Comparison of ENCODE assay signal across 8 cellular contexts in genomic region chr1:55140546-55140983, GRCh38.
DNase-seq lines count a peak whose midpoint lies in the region; ATAC-seq and TF ChIP-seq lines count a peak whose summit lies in the region.

No MANE protein-coding gene starts in this region.

- peaks cover 7% of the 10 kb centered on the region for H3K4me1 Mint-ChIP-seq in activated B cell treated with CpG ODN at 0.5 μM for 24 hours

- DNase-seq in AG04450 (ENCODE audit: low read depth, low spot score) = peak; percentile 72
- DNase-seq in NCI-H345 (lab: John Stamatoyannopoulos, UW) = peak; percentile 71
- no peak for DNase-seq in activated B cell treated with CpG ODN at 0.5 μM for 24 hours
- peak; percentile 74 for DNase-seq in cerebellum (ENCODE audit: low spot score)
- DNase-seq in left lobe of liver (ENCODE audit: low spot score) = peak; percentile 57
- DNase-seq in stimulated activated CD4-positive, alpha-beta T cell treated with anti-CD3 and anti-CD28 coated beads, Interleukin-4, amount 100 ng/mL, for 48 hours (ENCODE audit: low read depth in 2 of 2) = peak; percentile 30 to 65

- intact Hi-C loops in activated B cell treated with CpG ODN at 0.5 μM for 24 hours (cut with micrococcal nuclease) = loop anchor here (1.0 to 5.0 kb wide), 6 partner anchors 73 to 1567 kb away; no protein-coding TSS in a partner anchor

- H3K27me3 ChIP-seq in AG04450 (ENCODE audit: control insufficient read depth, insufficient read depth, low read length) = no peaks in the 10 kb centered on the region

- H3K27ac Mint-ChIP-seq in activated B cell treated with CpG ODN at 0.5 μM for 24 hours = peak overlapping the region; percentile 51

- H3K9me3 ChIP-seq in AG04450 (ENCODE audit: control insufficient read depth, insufficient read depth, low read length) = no peaks in the 10 kb centered on the region

- no peak overlapping the region for H3K27ac ChIP-seq in AG04450 (ENCODE audit: low read depth, low read length)

- peak; percentile 66 for ATAC-seq in GM18520 (IDR thresholded peaks at IDR 0.05; ENCODE audit: unreplicated experiment)
- peak; percentile 81 for ATAC-seq in HG03175 (IDR thresholded peaks at IDR 0.05; ENCODE audit: unreplicated experiment)
- ATAC-seq in activated B cell treated with CpG ODN at 0.5 μM for 24 hours (ENCODE audit: low read depth) = peak; percentile 90
- ATAC-seq in left lobe of liver = peak; percentile 99

- POLR2A ChIA-PET in AG04450 (lab: Yijun Ruan, JAX) (no interaction called here), activated B cell treated with CpG ODN at 0.5 μM for 24 hours (lab: Charles Lee) (no interaction called here)

- H3K4me3 Mint-ChIP-seq in activated B cell treated with CpG ODN at 0.5 μM for 24 hours = no peak overlapping the region

- H3K4me3 ChIP-seq in AG04450 (ENCODE audit: low read depth, low read length) = no peak overlapping the region

- CTCF ChIA-PET in AG04450 (lab: Charles Lee) (interaction anchor here (0.6 to 6.8 kb wide), 19 partner anchors 8 to 1444 kb away, joined by 3 to 84 read pairs (median 5); no protein-coding TSS in a partner anchor), activated B cell treated with CpG ODN at 0.5 μM for 24 hours (lab: Charles Lee) (interaction anchor here (0.7 to 7.8 kb wide), 13 partner anchors 11 to 1444 kb away, joined by 3 to 92 read pairs (median 4); no protein-coding TSS in a partner anchor)

- H3K27me3 Mint-ChIP-seq in activated B cell treated with CpG ODN at 0.5 μM for 24 hours = no peaks in the 10 kb centered on the region

- peaks cover 53% of the 10 kb centered on the region for H3K36me3 Mint-ChIP-seq in activated B cell treated with CpG ODN at 0.5 μM for 24 hours (ENCODE audit: low read depth)

- peaks cover 4% of the 10 kb centered on the region for H3K9me3 Mint-ChIP-seq in activated B cell treated with CpG ODN at 0.5 μM for 24 hours

- peak; percentile 96 for TF ChIP-seq CTCF in AG04450 (IDR thresholded peaks at IDR 0.05; ENCODE audit: low read depth, low read length)
- peak; percentile 41 for TF ChIP-seq CTCF in activated B cell treated with CpG ODN at 0.5 μM for 24 hours (IDR thresholded peaks at IDR 0.05)
